22 cellular contexts compared by ENCODE assay signal in genomic region chr3:146033950-146034349, GRCh38.
DNase-seq lines count a peak whose midpoint lies in the region; ATAC-seq and TF ChIP-seq lines count a peak whose summit lies in the region.
"Had no signal": no experiment of that assay in that cellular context is flagged by ENCODE, and none has a peak within 500 bp of the region (broad histone marks: within the 10 kb centered on the region; RNA-seq: fewer than 3 reads in every experiment).

No MANE protein-coding gene starts in this region.

- H3K9me3 ChIP-seq in neuronal stem cell (replicated peaks in 1 of 2; ENCODE audit: control insufficient read depth in 2 of 2, insufficient read depth in 1 of 2, low read depth in 1 of 2, low read length in 2 of 2) = no peaks in the 10 kb centered on the region
- H3K9me3 ChIP-seq in gastroesophageal sphincter = peaks cover 0 to 4% (median 0%) of the 10 kb centered on the region in 3 donors

- no peak overlapping the region for H3K27ac ChIP-seq in neuronal stem cell (replicated peaks; ENCODE audit: low read length)
- H3K27ac ChIP-seq in gastroesophageal sphincter = peak overlapping the region in 1 of 4 donors; percentile 55
- H3K27ac ChIP-seq: PC-9, SK-N-MC had no signal

- no peak overlapping the region for H3K4me3 ChIP-seq in neuronal stem cell (ENCODE audit: low read length in 2 of 2)
- no peak overlapping the region for H3K4me3 ChIP-seq in gastroesophageal sphincter
- H3K4me3 ChIP-seq: PC-9, SK-N-MC had no signal

- peak overlapping the region; percentile 8 for H2AFZ ChIP-seq in neuronal stem cell (ENCODE audit: low read length)
- H2AFZ ChIP-seq: PC-9 had no signal

- H3K36me3 ChIP-seq in neuronal stem cell (replicated peaks in 1 of 2; ENCODE audit: control insufficient read depth in 2 of 2, insufficient read depth in 2 of 2, low read length in 2 of 2) = no peaks in the 10 kb centered on the region
- no peaks in the 10 kb centered on the region for H3K36me3 ChIP-seq in gastroesophageal sphincter

- no peaks in the 10 kb centered on the region for H3K27me3 ChIP-seq in neuronal stem cell (ENCODE audit: control insufficient read depth in 3 of 3, insufficient read depth in 3 of 3, low read depth in 1 of 3, low read length in 3 of 3)
- H3K27me3 ChIP-seq in gastroesophageal sphincter = no peaks in the 10 kb centered on the region

- no peak for TF ChIP-seq EP300 in gastroesophageal sphincter (IDR thresholded peaks at IDR 0.05)

- DNase-seq in NCI-H146 treated with DMSO at 0.1 percent for 48 hours (lab: John Stamatoyannopoulos, UW; ENCODE audit: unreplicated experiment) = peak; percentile 12
- DNase-seq in neuronal stem cell (ENCODE audit: low spot score) = no peak
- DNase-seq in SK-N-DZ (ENCODE audit: low spot score) = no peak
- DNase-seq: CD4-positive, CD25-positive, alpha-beta regulatory T cell; DMS79; GOT3; Karpas-422; NCI-H1092; NCI-H2029; NCI-H2227 treated with DMSO at 0.1 percent for 48 hours; NCI-H510A; PC-9; RPMI8226; SHP77; SW 1271; T-helper 17 cell had no signal

- H2BK15ac ChIP-seq in neuronal stem cell (ENCODE audit: low read length) = no peak overlapping the region

- H3K79me1 ChIP-seq in neuronal stem cell (ENCODE audit: low read depth, low read length) = no peaks in the 10 kb centered on the region

- no peak overlapping the region for H3K23ac ChIP-seq in neuronal stem cell (ENCODE audit: low read depth, low read length, poor library complexity)

- peak; percentile 83 for ATAC-seq in GM21786 (IDR thresholded peaks at IDR 0.05; ENCODE audit: unreplicated experiment)
- ATAC-seq in HG03432 (IDR thresholded peaks at IDR 0.05; ENCODE audit: unreplicated experiment) = peak; percentile 72
- no peak for ATAC-seq in gastroesophageal sphincter
- no peak for ATAC-seq in HG02642 (IDR thresholded peaks at IDR 0.05; ENCODE audit: poor library complexity, unreplicated experiment)
- ATAC-seq: HCT116, T-helper 17 cell had no signal

- H3K18ac ChIP-seq in neuronal stem cell (ENCODE audit: low read length) = no peak overlapping the region

- H3K14ac ChIP-seq in neuronal stem cell (ENCODE audit: low read length) = no peak overlapping the region

- no peak overlapping the region for H3K4me2 ChIP-seq in neuronal stem cell (ENCODE audit: insufficient read depth, low read length, poor library complexity, severe bottlenecking)
- H3K4me2 ChIP-seq: PC-9 had no signal

- no peak overlapping the region for H4K91ac ChIP-seq in neuronal stem cell (ENCODE audit: low read depth, low read length, poor library complexity)

- no peak overlapping the region for H4K8ac ChIP-seq in neuronal stem cell (ENCODE audit: low read depth, low read length)

- no peak overlapping the region for H3K4ac ChIP-seq in neuronal stem cell (ENCODE audit: low read length)

- H3K9ac ChIP-seq in neuronal stem cell (ENCODE audit: low read depth, low read length, poor library complexity) = no peak overlapping the region

- H2BK5ac ChIP-seq in neuronal stem cell (ENCODE audit: low read length) = no peak overlapping the region

- H2BK120ac ChIP-seq in neuronal stem cell (ENCODE audit: low read depth, low read length) = no peak overlapping the region

- no peak overlapping the region for H2AK5ac ChIP-seq in neuronal stem cell (ENCODE audit: low read depth, low read length)

- no peak for TF ChIP-seq POLR2A in gastroesophageal sphincter (IDR thresholded peaks at IDR 0.05)

- no peak for TF ChIP-seq CTCF in gastroesophageal sphincter (IDR thresholded peaks at IDR 0.05)

- H3K4me1 ChIP-seq in neuronal stem cell (ENCODE audit: control insufficient read depth in 2 of 2, insufficient read depth in 1 of 2, low read depth in 1 of 2, low read length in 2 of 2) (no peaks in the 10 kb centered on the region), gastroesophageal sphincter (peaks cover 0 to 14% (median 0%) of the 10 kb centered on the region in 3 donors)

- H2BK12ac ChIP-seq in neuronal stem cell (ENCODE audit: low read length) = no peak overlapping the region

Comparison
In these comparisons a context has a peak if more than half of its experiments do, and no peak if none do; other contexts are left out.
1. ATAC-seq: peak in GM21786 (single experiment) and HG03432 (single experiment); none in gastroesophageal sphincter (single experiment) and HG02642 (single experiment).